In genomic region chr2:43383533-43383932, GRCh38 we compare ENCODE assay signal across 20 cellular contexts.
"Had no signal": no experiment of that assay in that cellular context is flagged by ENCODE, and none has a peak within 500 bp of the region (broad histone marks: within the 10 kb centered on the region; RNA-seq: fewer than 3 reads in every experiment).

No MANE protein-coding gene starts in this region.

- H3K4me1 ChIP-seq: body of pancreas had no signal

- H3K27ac ChIP-seq: body of pancreas, heart left ventricle, left ventricle myocardium inferior, spleen, tibial artery had no signal

- FAIRE-seq: colon had no signal

- H3K9me3 ChIP-seq: body of pancreas, heart left ventricle, left ventricle myocardium inferior, spleen, tibial artery had no signal

- H3K36me3 ChIP-seq: heart left ventricle, left ventricle myocardium inferior, tibial artery had no signal

- DNase-seq: activated CD4-positive, alpha-beta T cell treated with anti-CD3 and anti-CD28 coated beads for 48 hours; activated CD4-positive, CD25-positive, alpha-beta regulatory T cell; body of pancreas; caudate nucleus; erythroblast; foreskin melanocyte; heart left ventricle; kidney glomerular epithelial cell; left ventricle myocardium inferior; mammary epithelial cell; occipital lobe; retina; spleen; stimulated activated CD4-positive, alpha-beta T cell treated with anti-CD3 and anti-CD28 coated beads, Interleukin-4, amount 100 ng/mL, for 4 hours; stimulated activated naive CD4-positive, alpha-beta T cell; substantia nigra; tibial artery had no signal

- H3K4me3 Mint-ChIP-seq: activated naive CD8-positive, alpha-beta T cell; activated T-helper 1 cell treated with anti-CD3 and anti-CD28 coated beads, Interleukin-12 subunit alpha, Interleukin-12 subunit beta, Interleukin-2, Interleukin-4 antibody, amounts not matched to agents 30 ng/mL and 10 ng/mL and 1 ng/mL, durations not matched to agents 14 hours and 24 hours and 36 hours had no signal

- H3K27ac Mint-ChIP-seq: activated naive CD8-positive, alpha-beta T cell; activated T-helper 1 cell treated with anti-CD3 and anti-CD28 coated beads, Interleukin-12 subunit alpha, Interleukin-12 subunit beta, Interleukin-2, Interleukin-4 antibody, amounts not matched to agents 30 ng/mL and 10 ng/mL and 1 ng/mL, durations not matched to agents 14 hours and 24 hours and 36 hours had no signal

- H3K27me3 Mint-ChIP-seq: activated naive CD8-positive, alpha-beta T cell had no signal

- ATAC-seq: body of pancreas, heart left ventricle had no signal

- H3K27me3 ChIP-seq: body of pancreas, heart left ventricle, spleen, tibial artery had no signal

- H3K4me3 ChIP-seq: body of pancreas, heart left ventricle, left ventricle myocardium inferior, spleen, tibial artery had no signal
